ENCODE assay signal across 8 cellular contexts in the genomic region with DNA sequence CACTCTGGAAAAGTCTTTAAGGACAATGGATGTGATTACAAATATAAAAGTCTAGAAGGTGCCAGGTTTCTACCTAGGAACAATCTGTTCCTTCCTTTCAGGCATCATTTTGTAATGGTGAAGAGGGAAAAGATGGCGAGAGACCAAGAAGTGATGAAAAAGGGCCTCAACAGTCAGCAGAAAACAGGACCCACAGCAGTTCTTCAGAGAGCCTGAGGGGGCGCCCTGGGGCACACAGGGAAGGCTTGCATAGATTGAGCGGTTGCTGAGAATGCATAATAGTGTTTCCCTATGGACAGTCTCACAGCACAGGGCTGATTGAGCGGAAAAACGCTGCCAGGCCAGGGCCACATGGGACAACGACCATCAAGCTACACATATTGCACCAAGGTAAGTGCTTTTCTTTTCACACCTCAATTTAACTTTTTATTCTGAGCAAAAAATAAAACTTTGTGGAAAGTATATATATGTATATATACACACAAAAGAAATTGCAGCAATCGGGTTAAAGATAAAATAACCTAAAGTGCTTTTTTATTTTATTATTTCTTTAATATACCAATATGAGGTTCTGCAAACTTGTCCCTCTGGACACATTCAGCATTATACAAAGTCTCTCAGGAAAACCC. TPM values are rescaled to one million over a fixed set of nuclear protein-coding genes. Genes with fewer than 3 reads are reported as not detected.
DNase-seq lines count a peak whose midpoint lies in the region; ATAC-seq and TF ChIP-seq lines count a peak whose summit lies in the region.

No MANE protein-coding gene starts in this region.

- no peaks in the 10 kb centered on the region for H3K27me3 ChIP-seq in right lobe of liver

- H3K27ac Mint-ChIP-seq in activated CD4-positive, alpha-beta T cell treated with anti-CD3 and anti-CD28 coated beads, Interleukin-2, amount 10 ng/mL, durations not matched to agents 7 days and 5 days: peak overlapping the region; percentile 54

- ATAC-seq in HG03095 (IDR thresholded peaks at IDR 0.05; ENCODE audit: unreplicated experiment): peak; percentile 36
- ATAC-seq in right lobe of liver: peak; percentile 21 to 38 (median 30)
- no peak for ATAC-seq in GM19035 (IDR thresholded peaks at IDR 0.05; ENCODE audit: unreplicated experiment)

- peaks cover 0 to 16% (median 0%) of the 10 kb centered on the region in 4 donors for H3K36me3 ChIP-seq in right lobe of liver

- peaks cover 19% of the 10 kb centered on the region for H3K36me3 Mint-ChIP-seq in activated CD4-positive, alpha-beta T cell treated with anti-CD3 and anti-CD28 coated beads, Interleukin-2, amount 10 ng/mL, durations not matched to agents 7 days and 5 days (ENCODE audit: low read depth)

- intact Hi-C loops in right lobe of liver (cut with DNase I): no loop called here

- peak overlapping the region in 1 of 2 donors; percentile 3 for H3K27ac ChIP-seq in coronary artery
- H3K27ac ChIP-seq in right lobe of liver: no peak overlapping the region

- DNase-seq in COLO668 (lab: John Stamatoyannopoulos, UW; ENCODE audit: unreplicated experiment) (peak; percentile 87), NCI-H69 (lab: John Stamatoyannopoulos, UW) (peak; percentile 75), coronary artery (ENCODE audit: low spot score) (no peak), right lobe of liver (peak; percentile 50 to 69 (median 60))
- peak; percentile 68 for DNase-seq in activated CD4-positive, alpha-beta T cell treated with anti-CD3 and anti-CD28 coated beads, Interleukin-2, amount 10 ng/mL, durations not matched to agents 7 days and 5 days
- DNase-seq in stimulated activated CD8-positive, alpha-beta memory T cell treated with anti-CD3 and anti-CD28 coated beads, Interleukin-4, amount 100 ng/mL, for 48 hours: peak; percentile 78

- TF ChIP-seq CTCF in coronary artery (IDR thresholded peaks at IDR 0.05): peak; percentile 37
- peak; percentile 47 to 72 (median 65) for TF ChIP-seq CTCF in right lobe of liver (IDR thresholded peaks at IDR 0.05)

- H3K27me3 Mint-ChIP-seq in activated CD4-positive, alpha-beta T cell treated with anti-CD3 and anti-CD28 coated beads, Interleukin-2, amount 10 ng/mL, durations not matched to agents 7 days and 5 days: no peaks in the 10 kb centered on the region

- 45% methylated on average over 7 of the region's 7 CpGs for WGBS in right lobe of liver (ENCODE audit: insufficient coverage, low coverage, low lambda C conversion rate, missing lambda C conversion rate)

- H3K4me3 Mint-ChIP-seq in activated CD4-positive, alpha-beta T cell treated with anti-CD3 and anti-CD28 coated beads, Interleukin-2, amount 10 ng/mL, durations not matched to agents 7 days and 5 days: no peak overlapping the region

- CTCF ChIA-PET in activated CD4-positive, alpha-beta T cell treated with anti-CD3 and anti-CD28 coated beads, Interleukin-2, amount 10 ng/mL, durations not matched to agents 7 days and 5 days (lab: Charles Lee): interaction anchor here (0.8 kb wide), 1 partner anchor 10 kb away, joined by 3 read pairs; no protein-coding TSS in a partner anchor

- peaks cover 0 to 20% (median 7%) of the 10 kb centered on the region in 4 donors for H3K4me1 ChIP-seq in right lobe of liver

- POLR2A ChIA-PET in activated CD4-positive, alpha-beta T cell treated with anti-CD3 and anti-CD28 coated beads, Interleukin-2, amount 10 ng/mL, durations not matched to agents 7 days and 5 days (lab: Charles Lee): no interaction called here

- no peak for TF ChIP-seq POLR2A in right lobe of liver (IDR thresholded peaks at IDR 0.05)

- H3K4me3 ChIP-seq in coronary artery (no peak overlapping the region), right lobe of liver (no peak overlapping the region)

- peaks cover 33% of the 10 kb centered on the region for H3K4me1 Mint-ChIP-seq in activated CD4-positive, alpha-beta T cell treated with anti-CD3 and anti-CD28 coated beads, Interleukin-2, amount 10 ng/mL, durations not matched to agents 7 days and 5 days

- H3K9me3 Mint-ChIP-seq in activated CD4-positive, alpha-beta T cell treated with anti-CD3 and anti-CD28 coated beads, Interleukin-2, amount 10 ng/mL, durations not matched to agents 7 days and 5 days: no peaks in the 10 kb centered on the region

- H3K9me3 ChIP-seq in right lobe of liver: no peaks in the 10 kb centered on the region

RNA-seq across cellular contexts. Expression of a gene that starts 3.1 kb away (rescaled TPM):
- total RNA-seq in activated CD4-positive, alpha-beta T cell treated with anti-CD3 and anti-CD28 coated beads, Interleukin-2, amount 10 ng/mL, durations not matched to agents 7 days and 5 days: 10 to 100 TPM; 12.0 to 13.8 TPM
- total RNA-seq in right lobe of liver: 10 to 100 TPM in 2 of 6 experiments, 1 to 10 TPM in 4; 4.4 to 18.3 (median 6.4) TPM

RNA-seq across cellular contexts. Expression of a gene that starts 3.6 kb away (rescaled TPM):
- total RNA-seq in activated CD4-positive, alpha-beta T cell treated with anti-CD3 and anti-CD28 coated beads, Interleukin-2, amount 10 ng/mL, durations not matched to agents 7 days and 5 days: 10 to 100 TPM; 13.9 to 16.8 TPM
- 10 to 100 TPM; 23.0 to 61.7 (median 27.9) TPM for total RNA-seq in right lobe of liver

RNA-seq across cellular contexts. Expression of a gene that starts 17.5 kb away (rescaled TPM):
- 1 to 10 TPM; 1.3 to 1.5 TPM for total RNA-seq in activated CD4-positive, alpha-beta T cell treated with anti-CD3 and anti-CD28 coated beads, Interleukin-2, amount 10 ng/mL, durations not matched to agents 7 days and 5 days
- 1 to 10 TPM; 3.2 to 9.4 (median 5.4) TPM for total RNA-seq in right lobe of liver

RNA-seq across cellular contexts. Expression of a gene that starts 46.2 kb away (rescaled TPM):
- not detected for total RNA-seq in activated CD4-positive, alpha-beta T cell treated with anti-CD3 and anti-CD28 coated beads, Interleukin-2, amount 10 ng/mL, durations not matched to agents 7 days and 5 days
- under 1 TPM in 2 of 6 experiments, not detected in 4; 0.07 to 0.16 TPM for total RNA-seq in right lobe of liver

RNA-seq across cellular contexts. Expression of a gene that starts 48.3 kb away (rescaled TPM):
- 10 to 100 TPM; 21.0 to 22.5 TPM for total RNA-seq in activated CD4-positive, alpha-beta T cell treated with anti-CD3 and anti-CD28 coated beads, Interleukin-2, amount 10 ng/mL, durations not matched to agents 7 days and 5 days
- 10 to 100 TPM in 1 of 6 experiments, 1 to 10 TPM in 5; 3.5 to 10.3 (median 6.1) TPM for total RNA-seq in right lobe of liver
